In the genomic region with DNA sequence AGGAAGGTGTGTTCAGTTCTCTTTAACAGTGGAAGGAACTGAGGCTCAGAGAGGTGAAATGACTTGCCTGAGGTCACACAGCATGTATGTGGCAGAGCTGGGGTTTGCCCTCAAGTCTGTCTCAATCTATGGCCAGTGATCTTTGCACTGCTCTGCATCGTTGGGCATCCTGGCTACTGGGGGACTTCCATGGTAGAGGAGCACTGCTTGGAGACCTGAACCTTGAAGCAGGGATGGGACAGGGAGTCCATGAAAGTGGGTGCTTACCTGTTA, we compare ENCODE assay signal across 18 cellular contexts. TPM values are rescaled to one million over a fixed set of nuclear protein-coding genes. Genes with fewer than 3 reads are reported as not detected.
A peak's percentile ranks its signal among the peaks of the same experiment; 100 is the strongest.
DNase-seq lines count a peak whose midpoint lies in the region; ATAC-seq and TF ChIP-seq lines count a peak whose summit lies in the region.
"Had no signal": no experiment of that assay in that cellular context is flagged by ENCODE, and none has a peak within 500 bp of the region (broad histone marks: within the 10 kb centered on the region; RNA-seq: fewer than 3 reads in every experiment).

No MANE protein-coding gene starts in this region.

- no peak for DNase-seq in CD4-positive, CD25-positive, alpha-beta regulatory T cell
- DNase-seq in adipocyte (ENCODE audit: low read depth) (no peak), left lobe of liver (ENCODE audit: low spot score) (no peak), hepatocyte (ENCODE audit: low spot score) (no peak), nucleus accumbens (lab: John Stamatoyannopoulos, UW) (no peak)
- DNase-seq: activated CD4-positive, CD25-positive, alpha-beta regulatory T cell; activated effector memory CD4-positive, alpha-beta T cell treated with Interleukin-2 at 50 U/mL for 16 hours; amniotic stem cell; foreskin keratinocyte; HFFc6; NCI-H1694 treated with DMSO at 0.1 percent for 48 hours; NCI-H2227 treated with DMSO at 0.1 percent for 48 hours; upper lobe of left lung had no signal

- no peak overlapping the region for H3K27ac Mint-ChIP-seq in CD4-positive, CD25-positive, alpha-beta regulatory T cell
- H3K27ac Mint-ChIP-seq in stimulated activated memory B cell treated with anti-CD40 and anti-IgM and Interleukin-4, amounts not matched to agents 10 μg/mL and 1 μg/mL and 100 μg/mL, for 72 hours: no peak overlapping the region
- H3K27ac Mint-ChIP-seq: HFFc6, progenitor cell of endocrine pancreas had no signal

- no peaks in the 10 kb centered on the region for H3K36me3 ChIP-seq in CD4-positive, CD25-positive, alpha-beta regulatory T cell (ENCODE audit: control insufficient read depth, insufficient read depth, low read length)
- H3K36me3 ChIP-seq in adipocyte (ENCODE audit: control insufficient read depth, insufficient read depth, low read length, severe bottlenecking) (no peaks in the 10 kb centered on the region), gastroesophageal sphincter (no peaks in the 10 kb centered on the region), hepatocyte (replicated peaks; ENCODE audit: insufficient read depth, low read depth) (no peaks in the 10 kb centered on the region)
- H3K36me3 ChIP-seq: upper lobe of left lung had no signal

- peak overlapping the region; percentile 82 for H3K9ac ChIP-seq in adipocyte (ENCODE audit: low read length)

- no peak overlapping the region for H2AFZ ChIP-seq in hepatocyte

- TF ChIP-seq CTCF in gastroesophageal sphincter (IDR thresholded peaks at IDR 0.05) (no peak), hepatocyte (IDR thresholded peaks at IDR 0.05; ENCODE audit: poor library complexity) (no peak)

- no peak overlapping the region for H3K4me2 ChIP-seq in hepatocyte

- TF ChIP-seq POLR2A in gastroesophageal sphincter (IDR thresholded peaks at IDR 0.05): no peak

- H3K9me2 ChIP-seq in hepatocyte (replicated peaks; ENCODE audit: insufficient read depth): no peaks in the 10 kb centered on the region

- H3K27ac ChIP-seq in CD4-positive, CD25-positive, alpha-beta regulatory T cell (ENCODE audit: insufficient read depth, low read length, poor library complexity, severe bottlenecking): no peak overlapping the region
- peak overlapping the region in 3 of 4 donors; percentile 79 to 88 (median 86) for H3K27ac ChIP-seq in gastroesophageal sphincter
- H3K27ac ChIP-seq in hepatocyte: no peak overlapping the region
- H3K27ac ChIP-seq: foreskin keratinocyte had no signal

- H3K27me3 Mint-ChIP-seq in CD4-positive, CD25-positive, alpha-beta regulatory T cell: peaks cover 44% of the 10 kb centered on the region
- peaks cover 43% of the 10 kb centered on the region for H3K27me3 Mint-ChIP-seq in stimulated activated memory B cell treated with anti-CD40 and anti-IgM and Interleukin-4, amounts not matched to agents 10 μg/mL and 1 μg/mL and 100 μg/mL, for 72 hours

- H3K36me3 Mint-ChIP-seq in CD4-positive, CD25-positive, alpha-beta regulatory T cell: no peaks in the 10 kb centered on the region
- H3K36me3 Mint-ChIP-seq in stimulated activated memory B cell treated with anti-CD40 and anti-IgM and Interleukin-4, amounts not matched to agents 10 μg/mL and 1 μg/mL and 100 μg/mL, for 72 hours: no peaks in the 10 kb centered on the region

- H3K9me3 ChIP-seq in CD4-positive, CD25-positive, alpha-beta regulatory T cell (ENCODE audit: control insufficient read depth in 2 of 2, low read length in 2 of 2): no peaks in the 10 kb centered on the region
- H3K9me3 ChIP-seq in adipocyte (ENCODE audit: control insufficient read depth, low read length) (no peaks in the 10 kb centered on the region), gastroesophageal sphincter (no peaks in the 10 kb centered on the region), hepatocyte (ENCODE audit: low read depth) (no peaks in the 10 kb centered on the region)
- H3K9me3 ChIP-seq: upper lobe of left lung had no signal

- no peaks in the 10 kb centered on the region for H3K79me2 ChIP-seq in hepatocyte

- no peak for ATAC-seq in CD4-positive, CD25-positive, alpha-beta regulatory T cell (ENCODE audit: low read depth in 2 of 2)
- ATAC-seq in gastroesophageal sphincter (no peak), left lobe of liver (no peak)
- ATAC-seq in stimulated activated memory B cell treated with anti-CD40 and anti-IgM and Interleukin-4, amounts not matched to agents 10 μg/mL and 1 μg/mL and 100 μg/mL, for 72 hours: peak; percentile 14
- ATAC-seq: foreskin keratinocyte, Panc1 had no signal

- peaks cover 0 to 3% (median 0%) of the 10 kb centered on the region in 7 donors for H3K9me3 Mint-ChIP-seq in CD4-positive, CD25-positive, alpha-beta regulatory T cell
- no peaks in the 10 kb centered on the region for H3K9me3 Mint-ChIP-seq in stimulated activated memory B cell treated with anti-CD40 and anti-IgM and Interleukin-4, amounts not matched to agents 10 μg/mL and 1 μg/mL and 100 μg/mL, for 72 hours
- H3K9me3 Mint-ChIP-seq: HFFc6 had no signal

- H3K27me3 ChIP-seq in CD4-positive, CD25-positive, alpha-beta regulatory T cell (ENCODE audit: control insufficient read depth, insufficient read depth, low read length): peaks cover 17% of the 10 kb centered on the region
- no peaks in the 10 kb centered on the region for H3K27me3 ChIP-seq in adipocyte (replicated peaks; ENCODE audit: control insufficient read depth, insufficient read depth, low read length)
- peaks cover 40% of the 10 kb centered on the region for H3K27me3 ChIP-seq in gastroesophageal sphincter
- H3K27me3 ChIP-seq in hepatocyte: peaks cover 22% of the 10 kb centered on the region

- H4K20me1 ChIP-seq in hepatocyte (ENCODE audit: insufficient read depth, poor library complexity, severe bottlenecking): no peaks in the 10 kb centered on the region

- H3K4me3 ChIP-seq in CD4-positive, CD25-positive, alpha-beta regulatory T cell (ENCODE audit: low read depth, low read length): no peak overlapping the region
- H3K4me3 ChIP-seq in adipocyte (ENCODE audit: low read length) (no peak overlapping the region), gastroesophageal sphincter (no peak overlapping the region), hepatocyte (no peak overlapping the region)
- H3K4me3 ChIP-seq: upper lobe of left lung had no signal

- H3K4me1 ChIP-seq in CD4-positive, CD25-positive, alpha-beta regulatory T cell (ENCODE audit: control insufficient read depth, insufficient read depth, low read length, poor library complexity, severe bottlenecking): peaks cover 15% of the 10 kb centered on the region
- H3K4me1 ChIP-seq in adipocyte (ENCODE audit: control insufficient read depth, insufficient read depth, low read length) (peaks cover 46% of the 10 kb centered on the region), gastroesophageal sphincter (peaks cover 0 to 49% (median 12%) of the 10 kb centered on the region in 3 donors), hepatocyte (ENCODE audit: insufficient read depth) (peaks cover 11% of the 10 kb centered on the region)

- TF ChIP-seq EP300 in gastroesophageal sphincter (IDR thresholded peaks at IDR 0.05): no peak

- no CpG with 5 or more reads among the region's 1 CpG for WGBS in gastroesophageal sphincter (ENCODE audit: low coverage in 1 of 2), 2 donors
- WGBS in hepatocyte (ENCODE audit: low lambda C conversion rate, missing lambda C conversion rate): 86% methylated on average over 1 of the region's 1 CpG

- peaks cover 3 to 13% (median 4%) of the 10 kb centered on the region in 4 donors for H3K4me1 Mint-ChIP-seq in CD4-positive, CD25-positive, alpha-beta regulatory T cell
- peaks cover 32% of the 10 kb centered on the region for H3K4me1 Mint-ChIP-seq in stimulated activated memory B cell treated with anti-CD40 and anti-IgM and Interleukin-4, amounts not matched to agents 10 μg/mL and 1 μg/mL and 100 μg/mL, for 72 hours

- peak overlapping the region in 3 of 4 donors; percentile 16 to 47 (median 41) for H3K4me3 Mint-ChIP-seq in CD4-positive, CD25-positive, alpha-beta regulatory T cell
- no peak overlapping the region for H3K4me3 Mint-ChIP-seq in stimulated activated memory B cell treated with anti-CD40 and anti-IgM and Interleukin-4, amounts not matched to agents 10 μg/mL and 1 μg/mL and 100 μg/mL, for 72 hours

RNA-seq across cellular contexts. Expression of a gene that starts 2.0 kb away (rescaled TPM):
- total RNA-seq in CD4-positive, CD25-positive, alpha-beta regulatory T cell: not detected
- polyA plus RNA-seq in CD4-positive, CD25-positive, alpha-beta regulatory T cell: not detected
- 1 to 10 TPM; 3.2 to 9.1 (median 6.6) TPM for total RNA-seq in gastroesophageal sphincter
- total RNA-seq in left lobe of liver: 0.35 TPM
- total RNA-seq in hepatocyte: 1.2 and 2.9 TPM in 2 replicates
- 4.6 and 5.1 TPM in 2 replicates for polyA plus RNA-seq in hepatocyte
- total RNA-seq: T-helper 2 cell treated with Interferon-gamma antibody and Interleukin-4, amounts not matched to agents 100 ng/mL and 5 ng/mL, for 36 hours had no signal

Comparison
In these comparisons a context has a peak if more than half of its experiments do, and no peak if none do; other contexts are left out.
1. H3K27ac ChIP-seq: peak in gastroesophageal sphincter (3 of 4); none in CD4-positive, CD25-positive, alpha-beta regulatory T cell (single experiment) and hepatocyte (single experiment).